In genomic region chr20:14879020-14879697, GRCh38 we compare ENCODE assay signal across 10 cellular contexts.
DNase-seq lines count a peak whose midpoint lies in the region; ATAC-seq, FAIRE-seq and TF ChIP-seq lines count a peak whose summit lies in the region.
"Had no signal": no experiment of that assay in that cellular context is flagged by ENCODE, and none has a peak within 500 bp of the region (broad histone marks: within the 10 kb centered on the region; RNA-seq: fewer than 3 reads in every experiment).

No MANE protein-coding gene starts in this region.

- no peak overlapping the region for H3K4me2 ChIP-seq in Karpas-422 (ENCODE audit: low read depth, low read length, poor library complexity, severe bottlenecking)

- POLR2A ChIA-PET in activated CD8-positive, alpha-beta T cell treated with anti-CD3 and anti-CD28 coated beads for 36 hours (lab: Charles Lee) = no interaction called here
- POLR2A ChIA-PET in activated CD8-positive, alpha-beta T cell treated with anti-CD3 and anti-CD28 coated beads, Interleukin-2, amount 10 ng/mL, durations not matched to agents 7 days and 5 days (lab: Charles Lee) = no interaction called here

- no peak for DNase-seq in activated CD8-positive, alpha-beta T cell treated with anti-CD3 and anti-CD28 coated beads for 36 hours
- DNase-seq in activated CD8-positive, alpha-beta T cell treated with anti-CD3 and anti-CD28 coated beads, Interleukin-2, amount 10 ng/mL, durations not matched to agents 7 days and 5 days = no peak
- peak; percentile 99 for DNase-seq in bronchial epithelial cell (ENCODE audit: low read depth)
- DNase-seq in urothelium cell line (ENCODE audit: low spot score) = peak; percentile 49
- DNase-seq in activated T-cell treated with anti-CD3 and anti-CD28 coated beads, Interleukin-2, amount 50 U/mL, for 1 hour = no peak
- DNase-seq in caudate nucleus (lab: John Stamatoyannopoulos, UW) = no peak
- DNase-seq in Karpas-422 = no peak
- DNase-seq: NCI-H526 had no signal

- H3K27ac ChIP-seq in caudate nucleus (ENCODE audit: low read depth, low read length) (no peak overlapping the region), Karpas-422 (ENCODE audit: low read length) (no peak overlapping the region)
- H3K27ac ChIP-seq: C4-2B had no signal

- no peak overlapping the region for H2AFZ ChIP-seq in Karpas-422 (ENCODE audit: low read length)

- H3K4me1 ChIP-seq in Karpas-422 (ENCODE audit: low read length) = no peaks in the 10 kb centered on the region

- H3K4me3 ChIP-seq in bronchial epithelial cell (ENCODE audit: low read depth, low read length) (no peak overlapping the region), Karpas-422 (ENCODE audit: low read length) (no peak overlapping the region)

- H3K27me3 Mint-ChIP-seq in activated CD8-positive, alpha-beta T cell treated with anti-CD3 and anti-CD28 coated beads for 36 hours = no peaks in the 10 kb centered on the region
- H3K27me3 Mint-ChIP-seq in activated CD8-positive, alpha-beta T cell treated with anti-CD3 and anti-CD28 coated beads, Interleukin-2, amount 10 ng/mL, durations not matched to agents 7 days and 5 days (ENCODE audit: low read depth) = no peaks in the 10 kb centered on the region

- no peaks in the 10 kb centered on the region for H4K20me1 ChIP-seq in Karpas-422 (ENCODE audit: insufficient read depth, low read depth, low read length)

- no peak overlapping the region for H3K27ac Mint-ChIP-seq in activated CD8-positive, alpha-beta T cell treated with anti-CD3 and anti-CD28 coated beads for 36 hours
- H3K27ac Mint-ChIP-seq in activated CD8-positive, alpha-beta T cell treated with anti-CD3 and anti-CD28 coated beads, Interleukin-2, amount 10 ng/mL, durations not matched to agents 7 days and 5 days = no peak overlapping the region

- TF ChIP-seq CTCF in activated CD8-positive, alpha-beta T cell treated with anti-CD3 and anti-CD28 coated beads for 36 hours (IDR thresholded peaks at IDR 0.05) = no peak
- no peak for TF ChIP-seq CTCF in bronchial epithelial cell (IDR thresholded peaks at IDR 0.05; ENCODE audit: insufficient read depth, low read length, severe bottlenecking)

- CTCF ChIA-PET in activated CD8-positive, alpha-beta T cell treated with anti-CD3 and anti-CD28 coated beads for 36 hours (lab: Charles Lee) = no interaction called here
- CTCF ChIA-PET in activated CD8-positive, alpha-beta T cell treated with anti-CD3 and anti-CD28 coated beads, Interleukin-2, amount 10 ng/mL, durations not matched to agents 7 days and 5 days (lab: Charles Lee) = no interaction called here

- H3K36me3 ChIP-seq in bronchial epithelial cell (ENCODE audit: control insufficient read depth, insufficient read depth, low read length) (no peaks in the 10 kb centered on the region), Karpas-422 (ENCODE audit: insufficient read depth, low read length) (no peaks in the 10 kb centered on the region)

- FAIRE-seq in bronchial epithelial cell (lab: Jason Lieb, UNC) (no peak), urothelium cell line (lab: Jason Lieb, UNC) (no peak)

- no peak overlapping the region for H3K9ac ChIP-seq in Karpas-422 (ENCODE audit: low read length)

- no peak overlapping the region for H3K4me3 Mint-ChIP-seq in activated CD8-positive, alpha-beta T cell treated with anti-CD3 and anti-CD28 coated beads for 36 hours
- no peak overlapping the region for H3K4me3 Mint-ChIP-seq in activated CD8-positive, alpha-beta T cell treated with anti-CD3 and anti-CD28 coated beads, Interleukin-2, amount 10 ng/mL, durations not matched to agents 7 days and 5 days

- H3K79me2 ChIP-seq in Karpas-422 (ENCODE audit: low read length) = no peaks in the 10 kb centered on the region

- 0 out of 2 replicates have a peak, but pooled peaks cover 4% of the 10 kb centered on the region for H3K9me3 ChIP-seq in Karpas-422 (ENCODE audit: low read length)

- H3K9me2 ChIP-seq in Karpas-422 (replicated peaks; ENCODE audit: insufficient read depth, low read length) = no peaks in the 10 kb centered on the region

- H3K27me3 ChIP-seq in bronchial epithelial cell (ENCODE audit: control insufficient read depth, insufficient read depth, low read length) (no peaks in the 10 kb centered on the region), Karpas-422 (ENCODE audit: low read length) (no peaks in the 10 kb centered on the region)

- no peaks in the 10 kb centered on the region for H3K4me1 Mint-ChIP-seq in activated CD8-positive, alpha-beta T cell treated with anti-CD3 and anti-CD28 coated beads for 36 hours (ENCODE audit: low read depth)
- no peaks in the 10 kb centered on the region for H3K4me1 Mint-ChIP-seq in activated CD8-positive, alpha-beta T cell treated with anti-CD3 and anti-CD28 coated beads, Interleukin-2, amount 10 ng/mL, durations not matched to agents 7 days and 5 days (ENCODE audit: low read depth)

- peaks cover 1% of the 10 kb centered on the region for H3K9me3 Mint-ChIP-seq in activated CD8-positive, alpha-beta T cell treated with anti-CD3 and anti-CD28 coated beads for 36 hours
- no peaks in the 10 kb centered on the region for H3K9me3 Mint-ChIP-seq in activated CD8-positive, alpha-beta T cell treated with anti-CD3 and anti-CD28 coated beads, Interleukin-2, amount 10 ng/mL, durations not matched to agents 7 days and 5 days (ENCODE audit: insufficient read depth)

- ATAC-seq in activated CD8-positive, alpha-beta T cell treated with anti-CD3 and anti-CD28 coated beads for 36 hours = peak; percentile 24
- ATAC-seq in activated CD8-positive, alpha-beta T cell treated with anti-CD3 and anti-CD28 coated beads, Interleukin-2, amount 10 ng/mL, durations not matched to agents 7 days and 5 days = no peak
- ATAC-seq in HG03469 (IDR thresholded peaks at IDR 0.05; ENCODE audit: unreplicated experiment) = peak; percentile 67

- intact Hi-C loops in activated CD8-positive, alpha-beta T cell treated with anti-CD3 and anti-CD28 coated beads for 36 hours (cut with micrococcal nuclease) = no loop called here

- no peaks in the 10 kb centered on the region for H3K36me3 Mint-ChIP-seq in activated CD8-positive, alpha-beta T cell treated with anti-CD3 and anti-CD28 coated beads for 36 hours (ENCODE audit: low read depth)
- no peaks in the 10 kb centered on the region for H3K36me3 Mint-ChIP-seq in activated CD8-positive, alpha-beta T cell treated with anti-CD3 and anti-CD28 coated beads, Interleukin-2, amount 10 ng/mL, durations not matched to agents 7 days and 5 days (ENCODE audit: low read depth)

Comparison
In these comparisons a context has a peak if more than half of its experiments do, and no peak if none do; other contexts are left out.
1. DNase-seq: peak in bronchial epithelial cell (single experiment) and urothelium cell line (single experiment); none in activated CD8-positive, alpha-beta T cell treated with anti-CD3 and anti-CD28 coated beads for 36 hours (single experiment), activated CD8-positive, alpha-beta T cell treated with anti-CD3 and anti-CD28 coated beads, Interleukin-2, amount 10 ng/mL, durations not matched to agents 7 days and 5 days (single experiment), activated T-cell treated with anti-CD3 and anti-CD28 coated beads, Interleukin-2, amount 50 U/mL, for 1 hour (single experiment), caudate nucleus (0 of 61) and Karpas-422 (single experiment).